1 cellular context compared by ENCODE assay signal in genomic region chr20:63499333-63499969, GRCh38.
A peak's percentile ranks its signal among the peaks of the same experiment; 100 is the strongest.
TF ChIP-seq lines count a peak whose summit lies in the region.

No MANE protein-coding gene starts in this region.

TF ChIP-seq in K562, 482 proteins besides CTCF, POLR2A, EP300 and RAD21 (continued from another document):
- TF ChIP-seq, protein P1, sequence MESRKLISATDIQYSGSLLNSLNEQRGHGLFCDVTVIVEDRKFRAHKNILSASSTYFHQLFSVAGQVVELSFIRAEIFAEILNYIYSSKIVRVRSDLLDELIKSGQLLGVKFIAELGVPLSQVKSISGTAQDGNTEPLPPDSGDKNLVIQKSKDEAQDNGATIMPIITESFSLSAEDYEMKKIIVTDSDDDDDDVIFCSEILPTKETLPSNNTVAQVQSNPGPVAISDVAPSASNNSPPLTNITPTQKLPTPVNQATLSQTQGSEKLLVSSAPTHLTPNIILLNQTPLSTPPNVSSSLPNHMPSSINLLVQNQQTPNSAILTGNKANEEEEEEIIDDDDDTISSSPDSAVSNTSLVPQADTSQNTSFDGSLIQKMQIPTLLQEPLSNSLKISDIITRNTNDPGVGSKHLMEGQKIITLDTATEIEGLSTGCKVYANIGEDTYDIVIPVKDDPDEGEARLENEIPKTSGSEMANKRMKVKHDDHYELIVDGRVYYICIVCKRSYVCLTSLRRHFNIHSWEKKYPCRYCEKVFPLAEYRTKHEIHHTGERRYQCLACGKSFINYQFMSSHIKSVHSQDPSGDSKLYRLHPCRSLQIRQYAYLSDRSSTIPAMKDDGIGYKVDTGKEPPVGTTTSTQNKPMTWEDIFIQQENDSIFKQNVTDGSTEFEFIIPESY (CRISPR knock-in tag; IDR thresholded peaks at IDR 0.05) = peak; percentile 75
- TF ChIP-seq L3MBTL2 (IDR thresholded peaks at IDR 0.05) (peak; percentile 60; the same call in 1 of the 2 replicates), NCOR1 (IDR thresholded peaks at IDR 0.05) (no peak), SAFB (IDR thresholded peaks at IDR 0.05; ENCODE audit: borderline replicate concordance, low read depth, low read length) (no peak), CBX5 (IDR thresholded peaks at IDR 0.05; ENCODE audit: borderline replicate concordance, low read depth) (no peak), ZEB2 (IDR thresholded peaks at IDR 0.05) (no peak), TCF7L2 (IDR thresholded peaks at IDR 0.05; ENCODE audit: low read depth, low read length) (no peak), CREM (IDR thresholded peaks at IDR 0.05; ENCODE audit: low read depth) (no peak), ESRRB (CRISPR knock-in tag; IDR thresholded peaks at IDR 0.05; ENCODE audit: borderline replicate concordance) (no peak)
- TF ChIP-seq, protein P2, sequence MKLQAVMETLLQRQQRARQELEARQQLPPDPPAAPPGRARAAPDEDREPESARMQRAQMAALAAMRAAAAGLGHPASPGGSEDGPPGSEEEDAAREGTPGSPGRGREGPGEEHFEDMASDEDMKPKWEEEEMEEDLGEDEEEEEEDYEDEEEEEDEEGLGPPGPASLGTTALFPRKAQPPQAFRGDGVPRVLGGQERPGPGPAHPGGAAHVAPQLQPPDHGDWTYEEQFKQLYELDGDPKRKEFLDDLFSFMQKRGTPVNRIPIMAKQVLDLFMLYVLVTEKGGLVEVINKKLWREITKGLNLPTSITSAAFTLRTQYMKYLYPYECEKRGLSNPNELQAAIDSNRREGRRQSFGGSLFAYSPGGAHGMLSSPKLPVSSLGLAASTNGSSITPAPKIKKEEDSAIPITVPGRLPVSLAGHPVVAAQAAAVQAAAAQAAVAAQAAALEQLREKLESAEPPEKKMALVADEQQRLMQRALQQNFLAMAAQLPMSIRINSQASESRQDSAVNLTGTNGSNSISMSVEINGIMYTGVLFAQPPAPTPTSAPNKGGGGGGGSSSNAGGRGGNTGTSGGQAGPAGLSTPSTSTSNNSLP (IDR thresholded peaks at IDR 0.05; ENCODE audit: borderline replicate concordance, low read depth, low read length) = no peak
- TF ChIP-seq, protein P3, sequence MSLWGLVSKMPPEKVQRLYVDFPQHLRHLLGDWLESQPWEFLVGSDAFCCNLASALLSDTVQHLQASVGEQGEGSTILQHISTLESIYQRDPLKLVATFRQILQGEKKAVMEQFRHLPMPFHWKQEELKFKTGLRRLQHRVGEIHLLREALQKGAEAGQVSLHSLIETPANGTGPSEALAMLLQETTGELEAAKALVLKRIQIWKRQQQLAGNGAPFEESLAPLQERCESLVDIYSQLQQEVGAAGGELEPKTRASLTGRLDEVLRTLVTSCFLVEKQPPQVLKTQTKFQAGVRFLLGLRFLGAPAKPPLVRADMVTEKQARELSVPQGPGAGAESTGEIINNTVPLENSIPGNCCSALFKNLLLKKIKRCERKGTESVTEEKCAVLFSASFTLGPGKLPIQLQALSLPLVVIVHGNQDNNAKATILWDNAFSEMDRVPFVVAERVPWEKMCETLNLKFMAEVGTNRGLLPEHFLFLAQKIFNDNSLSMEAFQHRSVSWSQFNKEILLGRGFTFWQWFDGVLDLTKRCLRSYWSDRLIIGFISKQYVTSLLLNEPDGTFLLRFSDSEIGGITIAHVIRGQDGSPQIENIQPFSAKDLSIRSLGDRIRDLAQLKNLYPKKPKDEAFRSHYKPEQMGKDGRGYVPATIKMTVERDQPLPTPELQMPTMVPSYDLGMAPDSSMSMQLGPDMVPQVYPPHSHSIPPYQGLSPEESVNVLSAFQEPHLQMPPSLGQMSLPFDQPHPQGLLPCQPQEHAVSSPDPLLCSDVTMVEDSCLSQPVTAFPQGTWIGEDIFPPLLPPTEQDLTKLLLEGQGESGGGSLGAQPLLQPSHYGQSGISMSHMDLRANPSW (CRISPR knock-in tag; IDR thresholded peaks at IDR 0.05) = no peak
- TF ChIP-seq, protein P4, sequence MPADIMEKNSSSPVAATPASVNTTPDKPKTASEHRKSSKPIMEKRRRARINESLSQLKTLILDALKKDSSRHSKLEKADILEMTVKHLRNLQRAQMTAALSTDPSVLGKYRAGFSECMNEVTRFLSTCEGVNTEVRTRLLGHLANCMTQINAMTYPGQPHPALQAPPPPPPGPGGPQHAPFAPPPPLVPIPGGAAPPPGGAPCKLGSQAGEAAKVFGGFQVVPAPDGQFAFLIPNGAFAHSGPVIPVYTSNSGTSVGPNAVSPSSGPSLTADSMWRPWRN (IDR thresholded peaks at IDR 0.05; ENCODE audit: low read depth) = no peak
